Comparison of ENCODE assay signal across 8 cellular contexts in genomic region chr11:13772223-13773046, GRCh38.
A peak's percentile ranks its signal among the peaks of the same experiment; 100 is the strongest.
DNase-seq lines count a peak whose midpoint lies in the region; ATAC-seq and TF ChIP-seq lines count a peak whose summit lies in the region.

No MANE protein-coding gene starts in this region.

- intact Hi-C loops in transverse colon (cut with DNase I; ENCODE audit: low total_unique reads), result no loop called here
- intact Hi-C loops in tibial artery (cut with DNase I; ENCODE audit: low total_unique reads), result no loop called here

- POLR2A ChIA-PET in activated CD8-positive, alpha-beta T cell treated with anti-CD3 and anti-CD28 coated beads, Interleukin-2, amount 10 ng/mL, durations not matched to agents 7 days and 5 days (lab: Charles Lee), result interaction anchor here (0.6 kb wide), 1 partner anchor 478 kb away, joined by 3 read pairs; no protein-coding TSS in a partner anchor

- no peak overlapping the region for H3K4me3 ChIP-seq in transverse colon
- H3K4me3 ChIP-seq in tibial artery, result no peak overlapping the region

- H3K4me1 Mint-ChIP-seq in activated CD8-positive, alpha-beta T cell treated with anti-CD3 and anti-CD28 coated beads, Interleukin-2, amount 10 ng/mL, durations not matched to agents 7 days and 5 days (ENCODE audit: low read depth), result no peaks in the 10 kb centered on the region

- H3K36me3 ChIP-seq in transverse colon (no peaks in the 10 kb centered on the region), tibial artery (no peaks in the 10 kb centered on the region)

- no peak overlapping the region for H3K27ac Mint-ChIP-seq in activated CD8-positive, alpha-beta T cell treated with anti-CD3 and anti-CD28 coated beads, Interleukin-2, amount 10 ng/mL, durations not matched to agents 7 days and 5 days

- H3K27me3 Mint-ChIP-seq in activated CD8-positive, alpha-beta T cell treated with anti-CD3 and anti-CD28 coated beads, Interleukin-2, amount 10 ng/mL, durations not matched to agents 7 days and 5 days (ENCODE audit: low read depth), result peaks cover 16% of the 10 kb centered on the region

- peak; percentile 35 to 52 (median 49) for TF ChIP-seq CTCF in transverse colon (IDR thresholded peaks at IDR 0.05)
- TF ChIP-seq CTCF in tibial artery (IDR thresholded peaks at IDR 0.05), result no peak

- TF ChIP-seq EP300 in transverse colon (IDR thresholded peaks at IDR 0.05; ENCODE audit: low read depth), result no peak

- H3K27ac ChIP-seq in transverse colon, result no peak overlapping the region
- no peak overlapping the region for H3K27ac ChIP-seq in tibial artery

- no peak for TF ChIP-seq POLR2A in transverse colon (IDR thresholded peaks at IDR 0.05)

- no peaks in the 10 kb centered on the region for H3K9me3 Mint-ChIP-seq in activated CD8-positive, alpha-beta T cell treated with anti-CD3 and anti-CD28 coated beads, Interleukin-2, amount 10 ng/mL, durations not matched to agents 7 days and 5 days (ENCODE audit: insufficient read depth)

- 28 to 32% methylated on average over 4 to 5 of the region's 5 CpGs for WGBS in transverse colon (ENCODE audit: low coverage in 1 of 2), 2 donors

- CTCF ChIA-PET in activated CD8-positive, alpha-beta T cell treated with anti-CD3 and anti-CD28 coated beads, Interleukin-2, amount 10 ng/mL, durations not matched to agents 7 days and 5 days (lab: Charles Lee), result interaction anchor here (0.6 to 5.0 kb wide), 48 partner anchors 9 to 1135 kb away, joined by 3 to 61 read pairs (median 4); partner anchors contain the start of gene SPON1

- in situ Hi-C loops in G401 (cut with HindIII; ENCODE audit: low sequenced_read_pairs), result no loop called here
- in situ Hi-C loops in transverse colon (cut with MboI; ENCODE audit: low pct_ligation_motif_present in 1 of 4, low pct_unique_long_range_greater_than_20kb in 1 of 4, low sequenced_read_pairs in 3 of 4), result loop anchor here (10.0 to 25.0 kb wide), 5 partner anchors 182 to 490 kb away; no protein-coding TSS in a partner anchor

- H3K27me3 ChIP-seq in transverse colon, result no peaks in the 10 kb centered on the region
- H3K27me3 ChIP-seq in tibial artery, result peaks cover 0 to 3% of the 10 kb centered on the region in 2 donors

- H3K4me1 ChIP-seq in transverse colon, result peaks cover 0 to 5% (median 0%) of the 10 kb centered on the region in 4 donors
- no peaks in the 10 kb centered on the region for H3K4me1 ChIP-seq in tibial artery

- peak; percentile 78 for ATAC-seq in HG02938 (IDR thresholded peaks at IDR 0.05; ENCODE audit: unreplicated experiment)
- peak; percentile 77 for ATAC-seq in activated CD8-positive, alpha-beta T cell treated with anti-CD3 and anti-CD28 coated beads, Interleukin-2, amount 10 ng/mL, durations not matched to agents 7 days and 5 days

- DNase-seq in AG08395 (ENCODE audit: low spot score) (peak; percentile 38), G401 (ENCODE audit: low spot score) (peak; percentile 92), NCI-H2227 (lab: John Stamatoyannopoulos, UW; ENCODE audit: unreplicated experiment) (peak; percentile 74), iPS-NIHi7 (ENCODE audit: extremely low spot score) (peak; percentile 48), transverse colon (no peak), tibial artery (no peak)
- DNase-seq in activated CD8-positive, alpha-beta T cell treated with anti-CD3 and anti-CD28 coated beads, Interleukin-2, amount 10 ng/mL, durations not matched to agents 7 days and 5 days, result peak; percentile 57

- no peak overlapping the region for H3K4me3 Mint-ChIP-seq in activated CD8-positive, alpha-beta T cell treated with anti-CD3 and anti-CD28 coated beads, Interleukin-2, amount 10 ng/mL, durations not matched to agents 7 days and 5 days

- H3K36me3 Mint-ChIP-seq in activated CD8-positive, alpha-beta T cell treated with anti-CD3 and anti-CD28 coated beads, Interleukin-2, amount 10 ng/mL, durations not matched to agents 7 days and 5 days (ENCODE audit: low read depth), result no peaks in the 10 kb centered on the region

- H3K9me3 ChIP-seq in transverse colon (no peaks in the 10 kb centered on the region), tibial artery (no peaks in the 10 kb centered on the region)

Comparison
In these comparisons a context has a peak if more than half of its experiments do, and no peak if none do; other contexts are left out.
1. DNase-seq: peak in AG08395 (single experiment), G401 (single experiment), NCI-H2227 (single experiment), activated CD8-positive, alpha-beta T cell treated with anti-CD3 and anti-CD28 coated beads, Interleukin-2, amount 10 ng/mL, durations not matched to agents 7 days and 5 days (single experiment) and iPS-NIHi7 (single experiment); none in transverse colon (single experiment) and tibial artery (0 of 2).
2. CTCF ChIP-seq: peak in transverse colon (5 of 5); none in tibial artery (0 of 2).